ENCODE assay signal across 20 cellular contexts in the genomic region with DNA sequence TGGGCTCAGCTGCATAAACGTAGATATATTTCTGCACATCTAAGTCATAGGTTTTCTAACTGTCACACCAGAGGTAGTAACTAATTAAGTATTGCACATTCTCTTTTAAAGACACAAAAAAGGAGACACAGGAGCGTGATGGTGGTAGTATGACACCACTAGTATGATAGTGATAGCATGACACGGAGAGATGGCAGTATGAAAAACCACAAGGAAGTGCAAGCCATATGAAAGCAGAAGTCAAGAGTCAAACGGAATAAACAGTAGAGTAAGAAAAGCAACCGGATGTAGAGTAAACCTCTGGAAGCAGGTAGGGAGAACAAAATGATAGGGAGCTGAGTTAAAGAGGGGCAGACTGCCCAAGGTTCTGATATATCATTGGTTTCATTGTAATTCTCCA.
DNase-seq lines count a peak whose midpoint lies in the region; ATAC-seq and TF ChIP-seq lines count a peak whose summit lies in the region.
"Had no signal": no experiment of that assay in that cellular context is flagged by ENCODE, and none has a peak within 500 bp of the region (broad histone marks: within the 10 kb centered on the region; RNA-seq: fewer than 3 reads in every experiment).

No MANE protein-coding gene starts in this region.

- no peak overlapping the region for H2AFZ ChIP-seq in OCI-LY3 (ENCODE audit: low read depth, low read length)
- H2AFZ ChIP-seq: GM23338 had no signal

- ATAC-seq in GM19467 (IDR thresholded peaks at IDR 0.05; ENCODE audit: unreplicated experiment) (peak; percentile 68), HG03354 (IDR thresholded peaks at IDR 0.05; ENCODE audit: poor library complexity, severe bottlenecking, unreplicated experiment) (peak; percentile 51), left lobe of liver (no peak)
- ATAC-seq: GM23338, left colon, T-cell had no signal

- no peaks in the 10 kb centered on the region for H3K27me3 ChIP-seq in OCI-LY3 (ENCODE audit: low read depth, low read length)

- H3K9ac ChIP-seq in OCI-LY3 (ENCODE audit: low read length) = no peak overlapping the region

- DNase-seq in GM12865 (ENCODE audit: low read depth) (peak; percentile 18), coronary artery (ENCODE audit: low spot score) (no peak), CD1c-positive myeloid dendritic cell (ENCODE audit: extremely low spot score) (no peak), left lobe of liver (ENCODE audit: low spot score) (no peak), NCI-H2081 (lab: John Stamatoyannopoulos, UW) (no peak)
- DNase-seq: activated CD4-positive, CD25-positive, alpha-beta regulatory T cell treated with anti-CD3 and anti-CD28 coated beads, Interleukin-2, amount 50 U/mL, for 72 hours; activated naive CD8-positive, alpha-beta T cell treated with anti-CD3 and anti-CD28 coated beads, Interleukin-2, amount 10 ng/mL, durations not matched to agents 7 days and 5 days; activated T-cell treated with anti-CD3 and anti-CD28 coated beads for 4 hours; caudate nucleus; COR-L47; left colon; NCI-H1105 treated with DMSO at 0.1 percent for 48 hours; NCI-H226; stimulated activated CD4-positive, alpha-beta T cell treated with anti-CD3 and anti-CD28 coated beads, Interleukin-15, amount 100 ng/mL, for 24 hours; T-cell had no signal

- H3K9me3 ChIP-seq in OCI-LY3 (ENCODE audit: insufficient read depth, low read length) = no peaks in the 10 kb centered on the region
- H3K9me3 ChIP-seq: prostate gland had no signal

- TF ChIP-seq CTCF in GM12865 (IDR thresholded peaks at IDR 0.05; ENCODE audit: insufficient read depth, low read depth, low read length, missing control alignments) (no peak), OCI-LY3 (IDR thresholded peaks at IDR 0.05; ENCODE audit: low read depth, low read length) (no peak), coronary artery (IDR thresholded peaks at IDR 0.05) (no peak)

- no peak overlapping the region for H3K4me3 ChIP-seq in GM12865 (ENCODE audit: low read depth, low read length)
- peak overlapping the region; percentile 25 for H3K4me3 ChIP-seq in OCI-LY3 (ENCODE audit: low read length)
- H3K4me3 ChIP-seq in coronary artery = no peak overlapping the region
- H3K4me3 ChIP-seq: GM23338, prostate gland had no signal

- no peaks in the 10 kb centered on the region for H3K36me3 ChIP-seq in OCI-LY3 (replicated peaks; ENCODE audit: low read depth, low read length)
- H3K36me3 ChIP-seq: prostate gland had no signal

- H3K4me2 ChIP-seq in OCI-LY3 (ENCODE audit: low read length) = peak overlapping the region; percentile 46
- H3K4me2 ChIP-seq: GM23338 had no signal

- H3K27ac ChIP-seq in OCI-LY3 (ENCODE audit: low read length) (no peak overlapping the region), coronary artery (no peak overlapping the region)
- H3K27ac ChIP-seq: prostate gland had no signal

- H4K20me1 ChIP-seq in OCI-LY3 (ENCODE audit: insufficient read depth, low read length) = no peaks in the 10 kb centered on the region

- H3K4me1 ChIP-seq in OCI-LY3 (ENCODE audit: low read length) = peaks cover 19% of the 10 kb centered on the region
- H3K4me1 ChIP-seq: prostate gland had no signal

- H3K79me2 ChIP-seq in OCI-LY3 (ENCODE audit: low read length) = no peaks in the 10 kb centered on the region
